9 cellular contexts compared by ENCODE assay signal in genomic region chr12:111429760-111430417, GRCh38. TPM values are rescaled to one million over a fixed set of nuclear protein-coding genes. Genes with fewer than 3 reads are reported as not detected.
DNase-seq lines count a peak whose midpoint lies in the region; ATAC-seq and TF ChIP-seq lines count a peak whose summit lies in the region.
"Had no signal": no experiment of that assay in that cellular context is flagged by ENCODE, and none has a peak within 500 bp of the region (broad histone marks: within the 10 kb centered on the region; RNA-seq: fewer than 3 reads in every experiment).

No MANE protein-coding gene starts in this region.

- ATAC-seq in activated CD8-positive, alpha-beta T cell treated with anti-CD3 and anti-CD28 coated beads, Interleukin-2, amount 10 ng/mL, durations not matched to agents 7 days and 5 days: peak; percentile 44
- ATAC-seq in stimulated activated memory B cell treated with anti-CD40 and anti-IgM and Interleukin-4, amounts not matched to agents 10 μg/mL and 1 μg/mL and 100 μg/mL, for 72 hours: no peak
- no peak for ATAC-seq in GM21367 (IDR thresholded peaks at IDR 0.05; ENCODE audit: unreplicated experiment)
- ATAC-seq in HG03095 (IDR thresholded peaks at IDR 0.05; ENCODE audit: unreplicated experiment): no peak
- ATAC-seq: HCT116 had no signal

- H3K4me1 ChIP-seq in esophagus squamous epithelium: peaks cover 23 to 96% (median 58%) of the 10 kb centered on the region in 3 donors

- TF ChIP-seq CTCF in esophagus squamous epithelium (IDR thresholded peaks at IDR 0.05): no peak

- CTCF ChIA-PET in activated CD8-positive, alpha-beta T cell treated with anti-CD3 and anti-CD28 coated beads, Interleukin-2, amount 10 ng/mL, durations not matched to agents 7 days and 5 days (lab: Charles Lee): interaction anchor here (0.6 to 13.8 kb wide), 9 partner anchors 9 to 32 kb away, joined by 3 to 170 read pairs (median 16); no protein-coding TSS in a partner anchor

- H3K27ac Mint-ChIP-seq in activated CD8-positive, alpha-beta T cell treated with anti-CD3 and anti-CD28 coated beads, Interleukin-2, amount 10 ng/mL, durations not matched to agents 7 days and 5 days: peak overlapping the region; percentile 92
- H3K27ac Mint-ChIP-seq in stimulated activated memory B cell treated with anti-CD40 and anti-IgM and Interleukin-4, amounts not matched to agents 10 μg/mL and 1 μg/mL and 100 μg/mL, for 72 hours: peak overlapping the region; percentile 73

- 48 to 72% methylated on average over 5 to 10 of the region's 22 CpGs for WGBS in esophagus squamous epithelium, 2 donors

- H3K27me3 ChIP-seq in H7 (ENCODE audit: control insufficient read depth, insufficient read depth, low read length): no peaks in the 10 kb centered on the region
- H3K27me3 ChIP-seq in esophagus squamous epithelium: peaks cover 0 to 17% (median 0%) of the 10 kb centered on the region in 4 donors

- H3K36me3 Mint-ChIP-seq in activated CD8-positive, alpha-beta T cell treated with anti-CD3 and anti-CD28 coated beads, Interleukin-2, amount 10 ng/mL, durations not matched to agents 7 days and 5 days (ENCODE audit: low read depth): peaks cover 50% of the 10 kb centered on the region
- H3K36me3 Mint-ChIP-seq in stimulated activated memory B cell treated with anti-CD40 and anti-IgM and Interleukin-4, amounts not matched to agents 10 μg/mL and 1 μg/mL and 100 μg/mL, for 72 hours: peaks cover 17% of the 10 kb centered on the region

- H3K4me3 Mint-ChIP-seq in activated CD8-positive, alpha-beta T cell treated with anti-CD3 and anti-CD28 coated beads, Interleukin-2, amount 10 ng/mL, durations not matched to agents 7 days and 5 days: peak overlapping the region; percentile 71
- H3K4me3 Mint-ChIP-seq in stimulated activated memory B cell treated with anti-CD40 and anti-IgM and Interleukin-4, amounts not matched to agents 10 μg/mL and 1 μg/mL and 100 μg/mL, for 72 hours: peak overlapping the region; percentile 50

- H3K9me3 Mint-ChIP-seq in activated CD8-positive, alpha-beta T cell treated with anti-CD3 and anti-CD28 coated beads, Interleukin-2, amount 10 ng/mL, durations not matched to agents 7 days and 5 days (ENCODE audit: insufficient read depth): no peaks in the 10 kb centered on the region
- H3K9me3 Mint-ChIP-seq in stimulated activated memory B cell treated with anti-CD40 and anti-IgM and Interleukin-4, amounts not matched to agents 10 μg/mL and 1 μg/mL and 100 μg/mL, for 72 hours: no peaks in the 10 kb centered on the region

- intact Hi-C loops in esophagus squamous epithelium (cut with DNase I): no loop called here
- intact Hi-C loops in head of caudate nucleus (cut with DNase I): no loop called here

- DNase-seq in H7 (peak; percentile 69), esophagus squamous epithelium (lab: John Stamatoyannopoulos, UW) (no peak), NCI-H1105 (lab: John Stamatoyannopoulos, UW) (no peak), head of caudate nucleus (no peak)
- peak; percentile 91 for DNase-seq in activated CD8-positive, alpha-beta T cell treated with anti-CD3 and anti-CD28 coated beads, Interleukin-2, amount 10 ng/mL, durations not matched to agents 7 days and 5 days

- no peaks in the 10 kb centered on the region for H3K9me3 ChIP-seq in esophagus squamous epithelium

- TF ChIP-seq POLR2A in esophagus squamous epithelium (IDR thresholded peaks at IDR 0.05): no peak

- POLR2A ChIA-PET in activated CD8-positive, alpha-beta T cell treated with anti-CD3 and anti-CD28 coated beads, Interleukin-2, amount 10 ng/mL, durations not matched to agents 7 days and 5 days (lab: Charles Lee): interaction anchor here (1.0 to 3.7 kb wide), 8 partner anchors 9 to 26 kb away, joined by 3 to 52 read pairs (median 4); no protein-coding TSS in a partner anchor

- H3K27ac ChIP-seq in esophagus squamous epithelium: peak overlapping the region; percentile 16 to 83 (median 76)

- H3K4me3 ChIP-seq in H7 (ENCODE audit: insufficient read depth, low read depth, low read length) (no peak overlapping the region), esophagus squamous epithelium (peak overlapping the region in 2 of 4 donors; percentile 13 to 33)

- H3K36me3 ChIP-seq in H7 (replicated peaks; ENCODE audit: control insufficient read depth, insufficient read depth, low read length) (0 out of 2 replicates have a peak, but pooled peaks cover 1% of the 10 kb centered on the region), esophagus squamous epithelium (no peaks in the 10 kb centered on the region)

- peaks cover 98% of the 10 kb centered on the region for H3K4me1 Mint-ChIP-seq in activated CD8-positive, alpha-beta T cell treated with anti-CD3 and anti-CD28 coated beads, Interleukin-2, amount 10 ng/mL, durations not matched to agents 7 days and 5 days (ENCODE audit: low read depth)
- peaks cover 97% of the 10 kb centered on the region for H3K4me1 Mint-ChIP-seq in stimulated activated memory B cell treated with anti-CD40 and anti-IgM and Interleukin-4, amounts not matched to agents 10 μg/mL and 1 μg/mL and 100 μg/mL, for 72 hours

- H3K27me3 Mint-ChIP-seq in activated CD8-positive, alpha-beta T cell treated with anti-CD3 and anti-CD28 coated beads, Interleukin-2, amount 10 ng/mL, durations not matched to agents 7 days and 5 days (ENCODE audit: low read depth): no peaks in the 10 kb centered on the region
- H3K27me3 Mint-ChIP-seq in stimulated activated memory B cell treated with anti-CD40 and anti-IgM and Interleukin-4, amounts not matched to agents 10 μg/mL and 1 μg/mL and 100 μg/mL, for 72 hours: no peaks in the 10 kb centered on the region

RNA-seq across cellular contexts. Expression of gene SH2B3, which starts 24.2 kb away (rescaled TPM):
- total RNA-seq in H7 (2014; rRNA removed; shearing (Covaris generic)): 21.8 and 26.8 TPM in 2 replicates
- total RNA-seq in activated CD8-positive, alpha-beta T cell treated with anti-CD3 and anti-CD28 coated beads, Interleukin-2, amount 10 ng/mL, durations not matched to agents 7 days and 5 days: 10 to 100 TPM; 49.9 to 50.9 TPM
- total RNA-seq in esophagus squamous epithelium: 10 to 100 TPM in 1 of 4 donors, 1 to 10 TPM in 3; 3.3 to 16.2 (median 5.6) TPM

Comparison
In these comparisons a context has a peak if more than half of its experiments do, and no peak if none do; other contexts are left out.
1. DNase-seq: peak in H7 (single experiment) and activated CD8-positive, alpha-beta T cell treated with anti-CD3 and anti-CD28 coated beads, Interleukin-2, amount 10 ng/mL, durations not matched to agents 7 days and 5 days (single experiment); none in esophagus squamous epithelium (single experiment), NCI-H1105 (single experiment) and head of caudate nucleus (0 of 42).